ENCODE assay signal across 11 cellular contexts in genomic region chr3:42829628-42830436, GRCh38. TPM values are rescaled to one million over a fixed set of nuclear protein-coding genes. Genes with fewer than 3 reads are reported as not detected.
DNase-seq lines count a peak whose midpoint lies in the region; ATAC-seq, FAIRE-seq and TF ChIP-seq lines count a peak whose summit lies in the region.
"Had no signal": no experiment of that assay in that cellular context is flagged by ENCODE, and none has a peak within 500 bp of the region (broad histone marks: within the 10 kb centered on the region; RNA-seq: fewer than 3 reads in every experiment).

No MANE protein-coding gene starts in this region.

- H3K9me3 ChIP-seq in PC-3 (ENCODE audit: low read length), result no peaks in the 10 kb centered on the region
- no peaks in the 10 kb centered on the region for H3K9me3 ChIP-seq in colonic mucosa
- H3K9me3 ChIP-seq in HepG2 (ENCODE audit: low read length), result no peaks in the 10 kb centered on the region
- no peaks in the 10 kb centered on the region for H3K9me3 ChIP-seq in stomach
- H3K9me3 ChIP-seq: MG63 had no signal

- H3K36me3 Mint-ChIP-seq in activated T-cell treated with anti-CD3 and anti-CD28 coated beads, Interleukin-2, amount 50 U/mL, for 4 hours (ENCODE audit: insufficient read depth), result no peaks in the 10 kb centered on the region

- peaks cover 53% of the 10 kb centered on the region for H3K4me1 ChIP-seq in PC-3 (ENCODE audit: insufficient read depth, low read length)
- no peaks in the 10 kb centered on the region for H3K4me1 ChIP-seq in colonic mucosa
- H3K4me1 ChIP-seq in HepG2 (ENCODE audit: insufficient read depth, low read length), result peaks cover 59% of the 10 kb centered on the region
- H3K4me1 ChIP-seq in stomach, result peaks cover 0 to 22% (median 8%) of the 10 kb centered on the region in 4 donors

- BruUV-seq in PC-3 (replicated peaks; lab: Mats Ljungman, UMichigan), result no TSS peak
- TSS peak; percentile 86 for BruUV-seq in HepG2 (replicated peaks; lab: Mats Ljungman, UMichigan)

- ATAC-seq in PC-3 (peak; percentile 13), HepG2 (peak; percentile 65), HG02852 (IDR thresholded peaks at IDR 0.05; ENCODE audit: unreplicated experiment) (no peak)
- ATAC-seq in activated T-cell treated with anti-CD3 and anti-CD28 coated beads, Interleukin-2, amount 50 U/mL, for 4 hours, result no peak

- POLR2A ChIA-PET in PC-3 (lab: Charles Lee; ENCODE audit: unreplicated experiment) (interaction anchor here (0.6 to 1.2 kb wide), 7 partner anchors 11 to 1058 kb away, joined by 3 to 13 read pairs (median 4); partner anchors contain the start of gene HIGD1A), HepG2 (lab: Yijun Ruan, JAX) (interaction anchor here (0.7 to 3.6 kb wide), 28 partner anchors 10 to 407 kb away, joined by 3 to 105 read pairs (median 6); partner anchors contain the start of genes CYP8B1, HIGD1A, NKTR and SS18L2)

- in situ Hi-C loops in HepG2 (cut with HindIII; ENCODE audit: extremely low pct_ligation_motif_present, low pct_unique_long_range_greater_than_20kb), result loop anchor here (25.0 kb wide), 1 partner anchor 593 kb away; no protein-coding TSS in a partner anchor

- H3K9me2 ChIP-seq in PC-3 (replicated peaks; ENCODE audit: low read length), result no peaks in the 10 kb centered on the region

- intact Hi-C loops in PC-3 (cut with micrococcal nuclease) (loop anchor here (1.0 to 10.0 kb wide), 7 partner anchors 10 to 675 kb away; partner anchors contain the start of genes HIGD1A, SS18L2 and ZBTB47), colonic mucosa (cut with DNase I) (loop anchor here (5.0 kb wide), 1 partner anchor 52 kb away; no protein-coding TSS in a partner anchor), HepG2 (cut with micrococcal nuclease; ENCODE audit: unreplicated experiment) (loop anchor here (1.0 to 5.0 kb wide), 4 partner anchors 25 to 583 kb away; partner anchors contain the start of gene ZBTB47), stomach (cut with DNase I; ENCODE audit: low total_unique reads) (no loop called here)

- H3K36me3 ChIP-seq in PC-3 (ENCODE audit: low read depth, low read length) (no peaks in the 10 kb centered on the region), colonic mucosa (no peaks in the 10 kb centered on the region), HepG2 (replicated peaks in 1 of 2; ENCODE audit: control insufficient read depth in 1 of 2, insufficient read depth in 2 of 2, low read length in 2 of 2) (no peaks in the 10 kb centered on the region), stomach (no peaks in the 10 kb centered on the region)
- H3K36me3 ChIP-seq: MG63 had no signal

- WGBS in HepG2 (ENCODE audit: low lambda C conversion rate), result 1% methylated on average over 5 of the region's 5 CpGs
- WGBS in stomach, 5 donors, result 70 to 74% (median 72%) methylated on average over 5 of the region's 5 CpGs

- H3K27ac ChIP-seq in PC-3 (ENCODE audit: low read length) (peak overlapping the region; percentile 100), colonic mucosa (peak overlapping the region; percentile 62), HepG2 (ENCODE audit: extremely low read length, insufficient read depth, low read length) (peak overlapping the region; percentile 93), stomach (peak overlapping the region in 4 of 5 donors; percentile 13 to 64 (median 54))
- H3K27ac ChIP-seq: GM23248, KMS-11 had no signal

- TF ChIP-seq EP300 in HepG2 (IDR thresholded peaks at IDR 0.05; ENCODE audit: low read depth in 2 of 2, low read length in 2 of 2), result peak in 1 of 2 experiments; percentile 67; a peak in 2 of 4 replicates
- TF ChIP-seq EP300 in HepG2 (CRISPR knock-in tag; IDR thresholded peaks at IDR 0.05; ENCODE audit: borderline replicate concordance), result no peak
- TF ChIP-seq EP300 in stomach (IDR thresholded peaks at IDR 0.05), result no peak

- peak; percentile 37 for FAIRE-seq in HepG2 (lab: Jason Lieb, UNC)

- H3K9me3 Mint-ChIP-seq in activated T-cell treated with anti-CD3 and anti-CD28 coated beads, Interleukin-2, amount 50 U/mL, for 4 hours, result no peaks in the 10 kb centered on the region

- peak; percentile 33 for DNase-seq in PC-3
- DNase-seq in colonic mucosa, result peak; percentile 24
- peak; percentile 72 for DNase-seq in HepG2 (ENCODE audit: low spot score)
- no peak for DNase-seq in stomach
- DNase-seq in DMS 273 treated with DMSO at 0.1 percent for 48 hours (lab: John Stamatoyannopoulos, UW), result no peak
- DNase-seq in activated T-cell treated with anti-CD3 and anti-CD28 coated beads, Interleukin-2, amount 50 U/mL, for 4 hours, result no peak
- DNase-seq: MG63 had no signal

- peak overlapping the region; percentile 71 for H3K4me2 ChIP-seq in PC-3 (ENCODE audit: low read length)
- peak overlapping the region; percentile 74 for H3K4me2 ChIP-seq in HepG2 (ENCODE audit: low read depth, low read length)
- H3K4me2 ChIP-seq: KMS-11 had no signal

- H3K4me3 ChIP-seq in PC-3 (ENCODE audit: low read length), result 0 out of 2 replicates have a peak overlapping the region, but pooled peaks have one; percentile 8
- H3K4me3 ChIP-seq in colonic mucosa, result no peak overlapping the region
- peak overlapping the region in 2 of 3 experiments; percentile 8 to 45; a peak in 2 of 6 replicates for H3K4me3 ChIP-seq in HepG2 (replicated peaks in 1 of 3; ENCODE audit: insufficient read depth in 1 of 3, low read depth in 2 of 3, low read length in 3 of 3)
- H3K4me3 ChIP-seq in stomach, result no peak overlapping the region
- H3K4me3 ChIP-seq: GM23248, MG63 had no signal

- H3K4me1 Mint-ChIP-seq in activated T-cell treated with anti-CD3 and anti-CD28 coated beads, Interleukin-2, amount 50 U/mL, for 4 hours (ENCODE audit: low read depth), result peaks cover 5% of the 10 kb centered on the region

- H3K27me3 ChIP-seq in PC-3 (ENCODE audit: low read length) (no peaks in the 10 kb centered on the region), colonic mucosa (no peaks in the 10 kb centered on the region), HepG2 (ENCODE audit: control insufficient read depth in 1 of 2, insufficient read depth in 2 of 2, low read length in 2 of 2) (no peaks in the 10 kb centered on the region), stomach (no peaks in the 10 kb centered on the region)
- H3K27me3 ChIP-seq: MG63 had no signal

- CTCF ChIA-PET in PC-3 (lab: Charles Lee), result interaction anchor here (0.6 to 2.0 kb wide), 17 partner anchors 10 to 580 kb away, joined by 3 to 20 read pairs (median 4); no protein-coding TSS in a partner anchor
- CTCF ChIA-PET in HepG2 (lab: Yijun Ruan, JAX; ENCODE audit: low intra/inter-chr PET ratio, low total read pairs), result interaction anchor here (1.0 to 3.7 kb wide), 6 partner anchors 10 to 600 kb away, joined by 3 to 79 read pairs (median 4); no protein-coding TSS in a partner anchor

- H3K9ac ChIP-seq in PC-3 (ENCODE audit: low read length) (peak overlapping the region; percentile 79), colonic mucosa (ENCODE audit: low read depth in 2 of 2, low read length in 2 of 2) (peak overlapping the region in 1 of 2 donors; percentile 46), HepG2 (ENCODE audit: insufficient read depth, low read depth, low read length) (peak overlapping the region; percentile 62)
- H3K9ac ChIP-seq: GM23248, KMS-11 had no signal

- H2AFZ ChIP-seq in PC-3 (ENCODE audit: low read length), result no peak overlapping the region
- H2AFZ ChIP-seq in HepG2 (ENCODE audit: low read length), result no peak overlapping the region
- H2AFZ ChIP-seq: GM23248 had no signal

- H3K27me3 Mint-ChIP-seq in activated T-cell treated with anti-CD3 and anti-CD28 coated beads, Interleukin-2, amount 50 U/mL, for 4 hours (ENCODE audit: low read depth), result peaks cover 17% of the 10 kb centered on the region

- no peak overlapping the region for H3K4me3 Mint-ChIP-seq in activated T-cell treated with anti-CD3 and anti-CD28 coated beads, Interleukin-2, amount 50 U/mL, for 4 hours

- no peak for TF ChIP-seq POLR2A in HepG2 (IDR thresholded peaks at IDR 0.05; ENCODE audit: insufficient read depth in 1 of 2, low read depth in 2 of 2, low read length in 2 of 2)
- TF ChIP-seq POLR2A in stomach (IDR thresholded peaks at IDR 0.05), result no peak

- no peak for TF ChIP-seq CTCF in PC-3 (conservative IDR thresholded peaks at IDR 0.05; ENCODE audit: low read depth, low read length)
- TF ChIP-seq CTCF in colonic mucosa (IDR thresholded peaks at IDR 0.05), result no peak
- no peak for TF ChIP-seq CTCF in HepG2 (CRISPR knock-in tag; IDR thresholded peaks at IDR 0.05)
- no peak for TF ChIP-seq CTCF in stomach (IDR thresholded peaks at IDR 0.05)

- H3F3A ChIP-seq in PC-3 (ENCODE audit: low read length, unreplicated experiment), result peaks cover 9% of the 10 kb centered on the region

- H3K79me2 ChIP-seq in PC-3 (ENCODE audit: low read length) (no peaks in the 10 kb centered on the region), HepG2 (ENCODE audit: insufficient read depth, low read length) (no peaks in the 10 kb centered on the region)

- H4K20me1 ChIP-seq in PC-3 (ENCODE audit: low read length) (no peaks in the 10 kb centered on the region), HepG2 (ENCODE audit: insufficient read depth, low read length) (no peaks in the 10 kb centered on the region)

- no peak for TF ChIP-seq RAD21 in HepG2 (CRISPR knock-in tag; IDR thresholded peaks at IDR 0.05)

RNA-seq across cellular contexts. Expression of gene ACKR2, which starts 20.6 kb away (rescaled TPM):
- 1.3 and 3.9 TPM in 2 replicates for total RNA-seq in PC-3 (2014; rRNA removed)
- total RNA-seq in colonic mucosa, result 1 to 10 TPM; 3.2 to 6.5 TPM
- total RNA-seq in HepG2 (2016; rRNA removed; fragmentation: Illumina TruSeq; extraction: Trizol), result 1.1 TPM in 2 replicates
- 0.62 and 2.0 TPM in 2 replicates for total RNA-seq in HepG2 (2016; cell fraction: cytosol; rRNA removed; fragmentation: Illumina TruSeq; extraction: Trizol; ENCODE audit: low read depth)
- 0.64 and 0.71 TPM in 2 replicates for total RNA-seq in HepG2 (2016; cell fraction: insoluble cytoplasmic fraction; rRNA removed; fragmentation: Illumina TruSeq; extraction: Trizol)
- 1.1 and 1.2 TPM in 2 replicates for total RNA-seq in HepG2 (2016; cell fraction: membrane; rRNA removed; fragmentation: Illumina TruSeq; extraction: Trizol)
- 1.1 and 2.7 TPM in 2 replicates for total RNA-seq in HepG2 (2016; cell fraction: nucleus; rRNA removed; fragmentation: Illumina TruSeq; extraction: Trizol)
- polyA plus RNA-seq in HepG2 (2011; rRNA removed), result 1.9 and 2.6 TPM in 2 replicates
- 0.87 and 1.3 TPM in 2 replicates for polyA plus RNA-seq in HepG2 (2011; cell fraction: cytosol; rRNA removed)
- polyA plus RNA-seq in HepG2 (2011; cell fraction: nucleus; rRNA removed), result 1.9 and 2.1 TPM in 2 replicates
- 1.4 and 1.8 TPM in 2 replicates for polyA plus RNA-seq in HepG2 (2012)
- polyA plus RNA-seq in HepG2 (2016; cell fraction: cytosol; fragmentation: Illumina TruSeq; extraction: Trizol; ENCODE audit: low read depth), result 0.19 and 0.42 TPM in 2 replicates
- 0.44 and 0.74 TPM in 2 replicates for polyA plus RNA-seq in HepG2 (2016; cell fraction: insoluble cytoplasmic fraction; fragmentation: Illumina TruSeq; extraction: Trizol; ENCODE audit: low read depth)
- polyA plus RNA-seq in HepG2 (2016; cell fraction: membrane; fragmentation: Illumina TruSeq; extraction: Trizol; ENCODE audit: low read depth), result 0.29 and 0.34 TPM in 2 replicates
- 0.83 and 1.5 TPM in 2 replicates for polyA plus RNA-seq in HepG2 (2016; cell fraction: nucleus; fragmentation: Illumina TruSeq; extraction: Trizol; ENCODE audit: insufficient read depth, low read depth)
- polyA minus RNA-seq in HepG2 (2011; rRNA and poly(A)+ RNA removed; ENCODE audit: low replicate concordance), result 0.05 and 6.0 TPM in 2 replicates
- 3.0 and 3.5 TPM in 2 replicates for polyA minus RNA-seq in HepG2 (2011; cell fraction: cytosol; rRNA and poly(A)+ RNA removed)
- 3.5 and 6.0 TPM in 2 replicates for polyA minus RNA-seq in HepG2 (2011; cell fraction: nucleus; rRNA and poly(A)+ RNA removed)
- total RNA-seq in stomach, result 1 to 10 TPM in 1 of 5 donors, under 1 TPM in 1, not detected in 3; 0.72 to 2.4 TPM
- under 1 TPM; 0.15 to 0.50 (median 0.30) TPM for polyA plus RNA-seq in stomach
- total RNA-seq in activated T-cell treated with anti-CD3 and anti-CD28 coated beads, Interleukin-2, amount 50 U/mL, for 4 hours, result under 1 TPM; 0.13 to 0.56 (median 0.14) TPM
- total RNA-seq: A673 had no signal

RNA-seq across cellular contexts. Expression of gene HIGD1A, which starts 25.5 kb away (rescaled TPM):
- total RNA-seq in PC-3 (2014; rRNA removed), result 118 and 154 TPM in 2 replicates
- total RNA-seq in colonic mucosa, result 100 to 1,000 TPM; 224 to 360 TPM
- total RNA-seq in HepG2 (2016; rRNA removed; fragmentation: Illumina TruSeq; extraction: Trizol), result 253 and 379 TPM in 2 replicates
- 47.7 and 48.6 TPM in 2 replicates for total RNA-seq in HepG2 (2016; cell fraction: cytosol; rRNA removed; fragmentation: Illumina TruSeq; extraction: Trizol; ENCODE audit: low read depth)
- total RNA-seq in HepG2 (2016; cell fraction: insoluble cytoplasmic fraction; rRNA removed; fragmentation: Illumina TruSeq; extraction: Trizol), result 250 and 416 TPM in 2 replicates
- 136 and 157 TPM in 2 replicates for total RNA-seq in HepG2 (2016; cell fraction: membrane; rRNA removed; fragmentation: Illumina TruSeq; extraction: Trizol)
- 98.8 and 101 TPM in 2 replicates for total RNA-seq in HepG2 (2016; cell fraction: nucleus; rRNA removed; fragmentation: Illumina TruSeq; extraction: Trizol)
- 175 and 222 TPM in 2 replicates for polyA plus RNA-seq in HepG2 (2011; rRNA removed)
- polyA plus RNA-seq in HepG2 (2011; cell fraction: cytosol; rRNA removed), result 84.7 and 175 TPM in 2 replicates
- 20.5 and 47.2 TPM in 2 replicates for polyA plus RNA-seq in HepG2 (2011; cell fraction: nucleus; rRNA removed)
- 196 and 210 TPM in 2 replicates for polyA plus RNA-seq in HepG2 (2012)
- 58.2 and 60.2 TPM in 2 replicates for polyA plus RNA-seq in HepG2 (2016; cell fraction: cytosol; fragmentation: Illumina TruSeq; extraction: Trizol; ENCODE audit: low read depth)
- 380 and 413 TPM in 2 replicates for polyA plus RNA-seq in HepG2 (2016; cell fraction: insoluble cytoplasmic fraction; fragmentation: Illumina TruSeq; extraction: Trizol; ENCODE audit: low read depth)
- 121 and 132 TPM in 2 replicates for polyA plus RNA-seq in HepG2 (2016; cell fraction: membrane; fragmentation: Illumina TruSeq; extraction: Trizol; ENCODE audit: low read depth)
- polyA plus RNA-seq in HepG2 (2016; cell fraction: nucleus; fragmentation: Illumina TruSeq; extraction: Trizol; ENCODE audit: insufficient read depth, low read depth), result 141 TPM in 2 replicates
- polyA minus RNA-seq in HepG2 (2011; rRNA and poly(A)+ RNA removed; ENCODE audit: low replicate concordance), result 17.0 and 26.1 TPM in 2 replicates
- polyA minus RNA-seq in HepG2 (2011; cell fraction: cytosol; rRNA and poly(A)+ RNA removed), result 99.1 and 123 TPM in 2 replicates
- polyA minus RNA-seq in HepG2 (2011; cell fraction: nucleus; rRNA and poly(A)+ RNA removed), result 38.9 and 61.0 TPM in 2 replicates
- 100 to 1,000 TPM in 2 of 5 donors, 10 to 100 TPM in 3; 62.0 to 313 (median 98.8) TPM for total RNA-seq in stomach
- 100 to 1,000 TPM; 202 to 413 (median 311) TPM for polyA plus RNA-seq in stomach
- 10 to 100 TPM; 75.5 to 88.7 (median 83.0) TPM for total RNA-seq in activated T-cell treated with anti-CD3 and anti-CD28 coated beads, Interleukin-2, amount 50 U/mL, for 4 hours

RNA-seq across cellular contexts. Expression of gene CYP8B1, which starts 45.8 kb away (rescaled TPM):
- total RNA-seq in PC-3 (2014; rRNA removed), result not detected in 2 replicates
- total RNA-seq in colonic mucosa, result under 1 TPM in 1 of 2 donors, not detected in 1; 0.20 TPM
- total RNA-seq in HepG2 (2016; rRNA removed; fragmentation: Illumina TruSeq; extraction: Trizol), result 0.58 and 0.90 TPM in 2 replicates
- total RNA-seq in HepG2 (2016; cell fraction: cytosol; rRNA removed; fragmentation: Illumina TruSeq; extraction: Trizol; ENCODE audit: low read depth), result 0.20 and 0.26 TPM in 2 replicates
- 0.41 and 0.79 TPM in 2 replicates for total RNA-seq in HepG2 (2016; cell fraction: insoluble cytoplasmic fraction; rRNA removed; fragmentation: Illumina TruSeq; extraction: Trizol)
- total RNA-seq in HepG2 (2016; cell fraction: membrane; rRNA removed; fragmentation: Illumina TruSeq; extraction: Trizol), result 0.25 and 0.41 TPM in 2 replicates
- total RNA-seq in HepG2 (2016; cell fraction: nucleus; rRNA removed; fragmentation: Illumina TruSeq; extraction: Trizol), result 1.2 and 1.7 TPM in 2 replicates
- polyA plus RNA-seq in HepG2 (2011; rRNA removed), result 2.0 and 2.8 TPM in 2 replicates
- polyA plus RNA-seq in HepG2 (2011; cell fraction: cytosol; rRNA removed), result 1.5 and 2.3 TPM in 2 replicates
- polyA plus RNA-seq in HepG2 (2011; cell fraction: nucleus; rRNA removed), result 0.79 and 1.8 TPM in 2 replicates
- polyA plus RNA-seq in HepG2 (2012), result 2.6 and 4.9 TPM in 2 replicates
- 0.12 and 0.17 TPM in 2 replicates for polyA plus RNA-seq in HepG2 (2016; cell fraction: cytosol; fragmentation: Illumina TruSeq; extraction: Trizol; ENCODE audit: low read depth)
- polyA plus RNA-seq in HepG2 (2016; cell fraction: insoluble cytoplasmic fraction; fragmentation: Illumina TruSeq; extraction: Trizol; ENCODE audit: low read depth), result 0.52 and 0.73 TPM in 2 replicates
- polyA plus RNA-seq in HepG2 (2016; cell fraction: membrane; fragmentation: Illumina TruSeq; extraction: Trizol; ENCODE audit: low read depth), result 0.31 and 0.44 TPM in 2 replicates
- 1.5 and 2.0 TPM in 2 replicates for polyA plus RNA-seq in HepG2 (2016; cell fraction: nucleus; fragmentation: Illumina TruSeq; extraction: Trizol; ENCODE audit: insufficient read depth, low read depth)
- 4.2 TPM in 1 of 2 replicates, not detected in the other for polyA minus RNA-seq in HepG2 (2011; rRNA and poly(A)+ RNA removed; ENCODE audit: low replicate concordance)
- 2.0 and 3.6 TPM in 2 replicates for polyA minus RNA-seq in HepG2 (2011; cell fraction: cytosol; rRNA and poly(A)+ RNA removed)
- 2.4 and 2.6 TPM in 2 replicates for polyA minus RNA-seq in HepG2 (2011; cell fraction: nucleus; rRNA and poly(A)+ RNA removed)
- not detected for total RNA-seq in stomach
- polyA plus RNA-seq in stomach, result under 1 TPM in 1 of 3 donors, not detected in 2; 0.10 TPM
- under 1 TPM; 0.05 to 0.10 (median 0.05) TPM for total RNA-seq in activated T-cell treated with anti-CD3 and anti-CD28 coated beads, Interleukin-2, amount 50 U/mL, for 4 hours
- total RNA-seq: A673, GM23248 had no signal
- polyA plus RNA-seq: GM23248 had no signal

RNA-seq across cellular contexts. Expression of gene CCDC13, which starts 56.8 kb away (rescaled TPM):
- total RNA-seq in PC-3 (2014; rRNA removed) (0.47 TPM in 1 of 2 replicates, not detected in the other), colonic mucosa (1 to 10 TPM in 1 of 2 donors, under 1 TPM in 1; 0.93 to 5.3 TPM), HepG2 (2016; rRNA removed; fragmentation: Illumina TruSeq; extraction: Trizol) (0.22 TPM in 1 of 2 replicates, not detected in the other), stomach (10 to 100 TPM in 2 of 5 donors, 1 to 10 TPM in 1, under 1 TPM in 1, not detected in 1; 0.58 to 31.7 (median 10.0) TPM)
- total RNA-seq in HepG2 (2016; cell fraction: cytosol; rRNA removed; fragmentation: Illumina TruSeq; extraction: Trizol; ENCODE audit: low read depth), result not detected in 2 replicates
- total RNA-seq in HepG2 (2016; cell fraction: insoluble cytoplasmic fraction; rRNA removed; fragmentation: Illumina TruSeq; extraction: Trizol), result 0.19 TPM in 1 of 2 replicates, not detected in the other
- 0.31 and 0.34 TPM in 2 replicates for total RNA-seq in HepG2 (2016; cell fraction: membrane; rRNA removed; fragmentation: Illumina TruSeq; extraction: Trizol)
- not detected in 2 replicates for total RNA-seq in HepG2 (2016; cell fraction: nucleus; rRNA removed; fragmentation: Illumina TruSeq; extraction: Trizol)
- polyA plus RNA-seq in HepG2 (2011; rRNA removed) (0.51 and 0.68 TPM in 2 replicates), stomach (1 to 10 TPM in 1 of 3 donors, under 1 TPM in 2; 0.44 to 2.9 (median 0.53) TPM)
- 0.09 and 0.26 TPM in 2 replicates for polyA plus RNA-seq in HepG2 (2011; cell fraction: cytosol; rRNA removed)
- 1.6 and 2.5 TPM in 2 replicates for polyA plus RNA-seq in HepG2 (2011; cell fraction: nucleus; rRNA removed)
- polyA plus RNA-seq in HepG2 (2012), result 0.43 and 0.89 TPM in 2 replicates
- 0.42 TPM in 1 of 2 replicates, not detected in the other for polyA plus RNA-seq in HepG2 (2016; cell fraction: cytosol; fragmentation: Illumina TruSeq; extraction: Trizol; ENCODE audit: low read depth)
- 0.41 TPM in 1 of 2 replicates, not detected in the other for polyA plus RNA-seq in HepG2 (2016; cell fraction: insoluble cytoplasmic fraction; fragmentation: Illumina TruSeq; extraction: Trizol; ENCODE audit: low read depth)
- polyA plus RNA-seq in HepG2 (2016; cell fraction: membrane; fragmentation: Illumina TruSeq; extraction: Trizol; ENCODE audit: low read depth), result 0.27 and 0.39 TPM in 2 replicates
- polyA plus RNA-seq in HepG2 (2016; cell fraction: nucleus; fragmentation: Illumina TruSeq; extraction: Trizol; ENCODE audit: insufficient read depth, low read depth), result not detected in 2 replicates
- polyA minus RNA-seq in HepG2 (2011; rRNA and poly(A)+ RNA removed; ENCODE audit: low replicate concordance), result 0.30 TPM in 1 of 2 replicates, not detected in the other
- polyA minus RNA-seq in HepG2 (2011; cell fraction: cytosol; rRNA and poly(A)+ RNA removed), result not detected in 2 replicates
- polyA minus RNA-seq in HepG2 (2011; cell fraction: nucleus; rRNA and poly(A)+ RNA removed), result 1.4 and 2.0 TPM in 2 replicates
- total RNA-seq in activated T-cell treated with anti-CD3 and anti-CD28 coated beads, Interleukin-2, amount 50 U/mL, for 4 hours, result under 1 TPM; 0.29 to 0.73 (median 0.35) TPM
- total RNA-seq: A673 had no signal

Comparison
In these comparisons a context has a peak if more than half of its experiments do, and no peak if none do; other contexts are left out.
1. ATAC-seq: peak in PC-3 (single experiment) and HepG2 (single experiment); none in HG02852 (single experiment) and activated T-cell treated with anti-CD3 and anti-CD28 coated beads, Interleukin-2, amount 50 U/mL, for 4 hours (0 of 2).
2. DNase-seq: peak in PC-3 (single experiment), colonic mucosa (single experiment) and HepG2 (single experiment); none in stomach (single experiment), DMS 273 treated with DMSO at 0.1 percent for 48 hours (single experiment) and activated T-cell treated with anti-CD3 and anti-CD28 coated beads, Interleukin-2, amount 50 U/mL, for 4 hours (single experiment).
3. H3K4me3 ChIP-seq: peak in PC-3 (single experiment) and HepG2 (2 of 3); none in colonic mucosa (single experiment) and stomach (0 of 4).
4. Peak in every context shown above with its lines, with median percentiles within 50 percentile points of each other: H3K27ac ChIP-seq.